8 cellular contexts compared by ENCODE assay signal in genomic region chr5:102223542-102224444, GRCh38.
DNase-seq lines count a peak whose midpoint lies in the region; ATAC-seq and TF ChIP-seq lines count a peak whose summit lies in the region.

No MANE protein-coding gene starts in this region.

- H3K4me3 Mint-ChIP-seq in activated T-cell treated with anti-CD3 and anti-CD28 coated beads, Interleukin-2, amount 50 U/mL, for 4 hours = no peak overlapping the region

- H3K36me3 Mint-ChIP-seq in activated T-cell treated with anti-CD3 and anti-CD28 coated beads, Interleukin-2, amount 50 U/mL, for 4 hours (ENCODE audit: insufficient read depth) = no peaks in the 10 kb centered on the region

- intact Hi-C loops in Panc1 (cut with micrococcal nuclease; ENCODE audit: unreplicated experiment) = loop anchor here (10.0 kb wide), 1 partner anchor 279 kb away; no protein-coding TSS in a partner anchor

- peaks cover 3% of the 10 kb centered on the region; the same call in 1 of the 2 replicates for H3K9me3 ChIP-seq in Panc1 (ENCODE audit: control insufficient read depth, insufficient read depth, low read depth, low read length)

- H3K4me3 ChIP-seq in AG09309 (ENCODE audit: control insufficient read depth, low read depth, low read length) (no peak overlapping the region), Panc1 (ENCODE audit: low read depth in 2 of 2, low read length in 2 of 2) (no peak overlapping the region)

- H3K4me1 ChIP-seq in Panc1 (ENCODE audit: control insufficient read depth, insufficient read depth, low read length) = no peaks in the 10 kb centered on the region

- peak; percentile 20 for TF ChIP-seq CTCF in AG09309 (IDR thresholded peaks at IDR 0.05; ENCODE audit: control insufficient read depth, insufficient read depth, low read depth, low read length, missing control alignments)
- peak; percentile 60 for TF ChIP-seq CTCF in GM13977 (IDR thresholded peaks at IDR 0.05; ENCODE audit: extremely low read depth, insufficient read depth, missing control alignments)
- peak; percentile 67; the same call in 1 of the 2 replicates for TF ChIP-seq CTCF in Panc1 (IDR thresholded peaks at IDR 0.05)

- H3K4me1 Mint-ChIP-seq in activated T-cell treated with anti-CD3 and anti-CD28 coated beads, Interleukin-2, amount 50 U/mL, for 4 hours (ENCODE audit: low read depth) = no peaks in the 10 kb centered on the region

- peak; percentile 74 for ATAC-seq in HG03432 (IDR thresholded peaks at IDR 0.05; ENCODE audit: unreplicated experiment)
- no peak for ATAC-seq in Panc1
- ATAC-seq in activated T-cell treated with anti-CD3 and anti-CD28 coated beads, Interleukin-2, amount 50 U/mL, for 4 hours = no peak

- no TSS peak for BruUV-seq in Panc1 (replicated peaks; lab: Mats Ljungman, UMichigan)

- in situ Hi-C loops in GM13977 (cut with MboI; ENCODE audit: low pct_unique_long_range_greater_than_20kb, low sequenced_read_pairs, unreplicated experiment) = no loop called here
- in situ Hi-C loops in Panc1 (cut with HindIII; ENCODE audit: low pct_unique_long_range_greater_than_20kb, low sequenced_read_pairs) = no loop called here

- DNase-seq in AG09309 (ENCODE audit: low read depth) = no peak
- DNase-seq in GM13977 (ENCODE audit: low spot score) = peak; percentile 11
- peak; percentile 22 for DNase-seq in Panc1 (ENCODE audit: low read depth, low spot score)
- DNase-seq in foreskin melanocyte = peak; percentile 56
- no peak for DNase-seq in activated naive CD4-positive, alpha-beta T cell treated with anti-CD3 and anti-CD28 coated beads, Interleukin-2, amount 50 U/mL, for 16 hours
- no peak for DNase-seq in stimulated activated CD8-positive, alpha-beta memory T cell treated with anti-CD3 and anti-CD28 coated beads, Interleukin-4, amount 100 ng/mL, for 48 hours
- no peak for DNase-seq in activated T-cell treated with anti-CD3 and anti-CD28 coated beads, Interleukin-2, amount 50 U/mL, for 4 hours

- no peaks in the 10 kb centered on the region for H3K36me3 ChIP-seq in Panc1 (ENCODE audit: control insufficient read depth, insufficient read depth, low read length)

- H3K27ac ChIP-seq in Panc1 (ENCODE audit: low read length) = no peak overlapping the region

- H3K27me3 ChIP-seq in Panc1 (ENCODE audit: control insufficient read depth, insufficient read depth, low read length) = no peaks in the 10 kb centered on the region

- CTCF ChIA-PET in Panc1 (lab: Charles Lee) = no interaction called here

- no peaks in the 10 kb centered on the region for H3K9me3 Mint-ChIP-seq in activated T-cell treated with anti-CD3 and anti-CD28 coated beads, Interleukin-2, amount 50 U/mL, for 4 hours

- POLR2A ChIA-PET in Panc1 (lab: Charles Lee) = no interaction called here

- H3K27me3 Mint-ChIP-seq in activated T-cell treated with anti-CD3 and anti-CD28 coated beads, Interleukin-2, amount 50 U/mL, for 4 hours (ENCODE audit: low read depth) = peaks cover 4% of the 10 kb centered on the region

Comparison
In these comparisons a context has a peak if more than half of its experiments do, and no peak if none do; other contexts are left out.
1. DNase-seq: peak in GM13977 (single experiment), Panc1 (single experiment) and foreskin melanocyte (single experiment); none in AG09309 (single experiment), activated naive CD4-positive, alpha-beta T cell treated with anti-CD3 and anti-CD28 coated beads, Interleukin-2, amount 50 U/mL, for 16 hours (single experiment), stimulated activated CD8-positive, alpha-beta memory T cell treated with anti-CD3 and anti-CD28 coated beads, Interleukin-4, amount 100 ng/mL, for 48 hours (single experiment) and activated T-cell treated with anti-CD3 and anti-CD28 coated beads, Interleukin-2, amount 50 U/mL, for 4 hours (single experiment).
2. Peak in every context shown above with its lines, with median percentiles within 50 percentile points of each other: CTCF ChIP-seq.